In genomic region chr19:47699360-47699917, GRCh38 we compare ENCODE assay signal across 8 cellular contexts. TPM values are rescaled to one million over a fixed set of nuclear protein-coding genes. Genes with fewer than 3 reads are reported as not detected.
DNase-seq lines count a peak whose midpoint lies in the region; ATAC-seq and TF ChIP-seq lines count a peak whose summit lies in the region.

No MANE protein-coding gene starts in this region.

- peaks cover 51% of the 10 kb centered on the region for H3K36me3 Mint-ChIP-seq in activated B cell treated with CpG ODN at 0.5 μM for 24 hours (ENCODE audit: low read depth)

- intact Hi-C loops in activated B cell treated with CpG ODN at 0.5 μM for 24 hours (cut with micrococcal nuclease) (loop anchor here (1.0 to 5.0 kb wide), 4 partner anchors 45 to 417 kb away; partner anchors contain the start of gene NOP53), thyroid gland (cut with DNase I) (loop anchor here (2.0 to 5.0 kb wide), 2 partner anchors 97 to 263 kb away; no protein-coding TSS in a partner anchor)

- TF ChIP-seq CTCF in Loucy (conservative IDR thresholded peaks at IDR 0.05; ENCODE audit: low read length) (peak; percentile 83), activated B cell treated with CpG ODN at 0.5 μM for 24 hours (IDR thresholded peaks at IDR 0.05) (no peak), choroid plexus epithelial cell (conservative IDR thresholded peaks at IDR 0.05; ENCODE audit: low read depth, low read length) (peak; percentile 82), thyroid gland (IDR thresholded peaks at IDR 0.05) (peak in 5 of 6 experiments; percentile 17 to 62 (median 42))

- CTCF ChIA-PET in activated B cell treated with CpG ODN at 0.5 μM for 24 hours (lab: Charles Lee), result interaction anchor here (0.9 to 6.2 kb wide), 7 partner anchors 7 to 267 kb away, joined by 3 to 47 read pairs (median 4); no protein-coding TSS in a partner anchor

- H3K9me3 ChIP-seq in Loucy (ENCODE audit: insufficient read depth, low read depth, low read length) (no peaks in the 10 kb centered on the region), thyroid gland (no peaks in the 10 kb centered on the region)

- DNase-seq in G401 (ENCODE audit: low spot score), result peak; percentile 38
- DNase-seq in activated B cell treated with CpG ODN at 0.5 μM for 24 hours, result peak; percentile 41
- peak; percentile 56 for DNase-seq in choroid plexus epithelial cell (ENCODE audit: low read depth)
- peak; percentile 8 for DNase-seq in medulla oblongata (ENCODE audit: extremely low spot score)
- DNase-seq in thyroid gland, result peak; percentile 26 to 34

- H3K36me3 ChIP-seq in Loucy (ENCODE audit: insufficient read depth, low read length) (peaks cover 6% of the 10 kb centered on the region; the same call in 1 of the 2 replicates), thyroid gland (peaks cover 25 to 31% of the 10 kb centered on the region in 2 donors)

- no peak overlapping the region for H3K27ac ChIP-seq in thyroid gland

- TF ChIP-seq POLR2A in thyroid gland (IDR thresholded peaks at IDR 0.05), result no peak

- H3K27me3 ChIP-seq in Loucy (ENCODE audit: insufficient read depth, low read length, poor library complexity, severe bottlenecking) (no peaks in the 10 kb centered on the region), thyroid gland (no peaks in the 10 kb centered on the region)

- ATAC-seq in activated B cell treated with CpG ODN at 0.5 μM for 24 hours (ENCODE audit: low read depth) (peak; percentile 80), HG03378 (IDR thresholded peaks at IDR 0.05; ENCODE audit: unreplicated experiment) (no peak), GM21737 (IDR thresholded peaks at IDR 0.05; ENCODE audit: unreplicated experiment) (no peak)

- H3K9me2 ChIP-seq in Loucy (replicated peaks; ENCODE audit: low read depth, low read length), result no peaks in the 10 kb centered on the region

- no peak overlapping the region for H3K4me3 ChIP-seq in Loucy (ENCODE audit: low read length, poor library complexity, severe bottlenecking)
- no peak overlapping the region for H3K4me3 ChIP-seq in choroid plexus epithelial cell (ENCODE audit: low read depth, low read length)
- no peak overlapping the region for H3K4me3 ChIP-seq in thyroid gland (replicated peaks in 1 of 3)

- no peaks in the 10 kb centered on the region for H3K27me3 Mint-ChIP-seq in activated B cell treated with CpG ODN at 0.5 μM for 24 hours

- H3F3A ChIP-seq in Loucy (ENCODE audit: low read depth), result no peaks in the 10 kb centered on the region

- no peaks in the 10 kb centered on the region for H4K20me1 ChIP-seq in Loucy (ENCODE audit: insufficient read depth, low read length, poor library complexity, severe bottlenecking)

- WGBS in thyroid gland, 2 donors, result 71 to 73% methylated on average over 9 of the region's 9 CpGs

- no peaks in the 10 kb centered on the region for H3K79me2 ChIP-seq in Loucy (ENCODE audit: insufficient read depth, low read length)

- no peak overlapping the region for H3K4me3 Mint-ChIP-seq in activated B cell treated with CpG ODN at 0.5 μM for 24 hours

- no peak overlapping the region for H3K4me2 ChIP-seq in Loucy (ENCODE audit: low read depth, low read length, poor library complexity, severe bottlenecking)

- in situ Hi-C loops in G401 (cut with HindIII; ENCODE audit: low sequenced_read_pairs), result no loop called here

- H3K4me1 ChIP-seq in Loucy (ENCODE audit: insufficient read depth, low read length, poor library complexity, severe bottlenecking), result no peaks in the 10 kb centered on the region
- no peaks in the 10 kb centered on the region for H3K4me1 ChIP-seq in thyroid gland

- no peaks in the 10 kb centered on the region for H3K4me1 Mint-ChIP-seq in activated B cell treated with CpG ODN at 0.5 μM for 24 hours

- H3K9ac ChIP-seq in Loucy (ENCODE audit: low read depth, low read length, poor library complexity, severe bottlenecking), result no peak overlapping the region

- no peak overlapping the region for H2AFZ ChIP-seq in Loucy (ENCODE audit: low read length)

- no peak overlapping the region for H3K27ac Mint-ChIP-seq in activated B cell treated with CpG ODN at 0.5 μM for 24 hours

- POLR2A ChIA-PET in activated B cell treated with CpG ODN at 0.5 μM for 24 hours (lab: Charles Lee), result interaction anchor here (0.5 to 1.0 kb wide), 3 partner anchors 46 to 264 kb away, joined by 3 to 5 read pairs (median 3); partner anchors contain the start of gene NOP53

- no peaks in the 10 kb centered on the region for H3K9me3 Mint-ChIP-seq in activated B cell treated with CpG ODN at 0.5 μM for 24 hours

RNA-seq across cellular contexts. Expression of gene EHD2, which starts 13.8 kb away (rescaled TPM):
- not detected in 2 replicates for total RNA-seq in G401 (2014; rRNA removed; shearing (Covaris generic))
- total RNA-seq in activated B cell treated with CpG ODN at 0.5 μM for 24 hours (not detected in 2 replicates), thyroid gland (10 to 100 TPM; 41.9 to 48.0 (median 44.3) TPM)

RNA-seq across cellular contexts. Expression of gene NOP53, which starts 45.9 kb away (rescaled TPM):
- 431 and 471 TPM in 2 replicates for total RNA-seq in G401 (2014; rRNA removed; shearing (Covaris generic))
- total RNA-seq in activated B cell treated with CpG ODN at 0.5 μM for 24 hours, result 695 and 783 TPM in 2 replicates
- 100 to 1,000 TPM; 278 to 531 (median 461) TPM for total RNA-seq in thyroid gland

Comparison
In these comparisons a context has a peak if more than half of its experiments do, and no peak if none do; other contexts are left out.
1. RNA of gene EHD2, which starts 13.8 kb away (total RNA-seq): 41.9 to 48.0 TPM in thyroid gland; not detected in G401 and not detected in activated B cell treated with CpG ODN at 0.5 μM for 24 hours; every median in the first group is over 10 times any median in the second.
2. Peak in every context shown above with its lines, with median percentiles within 50 percentile points of each other: DNase-seq.